2 cellular contexts compared by ENCODE assay signal in the genomic region with DNA sequence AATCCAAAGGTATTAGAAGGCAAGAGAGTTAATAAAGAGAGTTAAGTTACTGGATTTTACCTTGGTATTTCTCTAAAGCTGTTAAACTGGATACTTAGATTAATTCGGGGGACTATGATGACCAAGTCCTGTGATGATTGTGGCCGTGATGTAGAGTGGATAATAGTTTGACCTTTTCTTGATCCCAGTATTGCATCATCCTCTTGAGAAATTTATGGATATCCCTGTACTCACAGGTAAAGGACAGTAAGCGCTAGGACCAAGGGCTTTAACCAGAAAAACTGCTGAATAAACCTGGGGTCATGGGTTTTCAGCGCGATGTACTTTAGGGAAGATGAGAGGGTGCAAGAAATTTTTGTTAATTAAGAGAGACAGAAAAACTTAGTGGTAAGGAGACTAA.
TF ChIP-seq lines count a peak whose summit lies in the region.

No MANE protein-coding gene starts in this region.

TF ChIP-seq in HepG2, 621 proteins besides CTCF, POLR2A, EP300 and RAD21:
- TF ChIP-seq ATF7 (IDR thresholded peaks at IDR 0.05) = peak; percentile 56
- no peak for TF ChIP-seq ATF7 (CRISPR knock-in tag; IDR thresholded peaks at IDR 0.05)
- TF ChIP-seq SAFB2 (CRISPR knock-in tag; IDR thresholded peaks at IDR 0.05; ENCODE audit: borderline replicate concordance, low read depth) = no peak
- TF ChIP-seq CEBPB (IDR thresholded peaks at IDR 0.05; ENCODE audit: borderline replicate concordance, low read depth, low read length) = peak; percentile 72

TF ChIP-seq in K562, 482 proteins besides CTCF, POLR2A, EP300 and RAD21:
- no peak for TF ChIP-seq CEBPG (CRISPR knock-in tag; IDR thresholded peaks at IDR 0.05)
- TF ChIP-seq CEBPG (tag; conservative IDR thresholded peaks at IDR 0.05 in 1 of 2, IDR thresholded peaks at IDR 0.05 in 1 of 2) = peak in 1 of 2 experiments; percentile 68; a peak in 1 of 4 replicates
- TF ChIP-seq TAF15 (IDR thresholded peaks at IDR 0.05; ENCODE audit: low read depth, low read length) = no peak
- TF ChIP-seq, protein P1, sequence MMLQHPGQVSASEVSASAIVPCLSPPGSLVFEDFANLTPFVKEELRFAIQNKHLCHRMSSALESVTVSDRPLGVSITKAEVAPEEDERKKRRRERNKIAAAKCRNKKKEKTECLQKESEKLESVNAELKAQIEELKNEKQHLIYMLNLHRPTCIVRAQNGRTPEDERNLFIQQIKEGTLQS (IDR thresholded peaks at IDR 0.05) = 0 out of 2 replicates have a peak, but pooled peaks have one; percentile 16
- TF ChIP-seq, protein P1 (CRISPR knock-in tag; conservative IDR thresholded peaks at IDR 0.05) = no peak
